Comparison of ENCODE assay signal across 17 cellular contexts in the genomic region with DNA sequence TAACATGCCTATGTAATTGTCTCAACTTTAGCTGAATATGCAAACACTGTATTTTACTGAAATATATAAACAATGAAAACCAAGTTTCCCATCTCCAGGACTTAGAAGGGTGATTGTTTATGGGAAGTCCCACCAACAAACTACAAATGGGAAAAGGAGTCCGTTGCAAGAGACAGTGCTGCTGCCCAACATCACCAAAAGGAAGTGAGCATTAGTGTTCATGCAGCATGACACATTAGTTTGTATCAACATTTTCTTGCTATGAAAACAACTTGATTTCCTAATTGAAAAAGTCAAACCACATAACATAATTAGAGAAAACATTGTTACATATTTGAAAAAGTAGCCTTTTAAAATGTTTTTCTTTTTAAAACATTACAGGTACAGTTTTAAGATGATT.
DNase-seq lines count a peak whose midpoint lies in the region; FAIRE-seq and TF ChIP-seq lines count a peak whose summit lies in the region.
"Had no signal": no experiment of that assay in that cellular context is flagged by ENCODE, and none has a peak within 500 bp of the region (broad histone marks: within the 10 kb centered on the region; RNA-seq: fewer than 3 reads in every experiment).

No MANE protein-coding gene starts in this region.

- peak; percentile 53 for FAIRE-seq in H54 (lab: Jason Lieb, UNC)
- FAIRE-seq: GM18507 had no signal

- no peak for TF ChIP-seq CTCF in cardiac fibroblast (IDR thresholded peaks at IDR 0.05; ENCODE audit: low read depth, low read length)

- DNase-seq in H54 (ENCODE audit: insufficient read length, low spot score), result no peak
- DNase-seq in cardiac fibroblast (ENCODE audit: low read depth in 2 of 2), result peak; percentile 15 to 36
- peak; percentile 40 for DNase-seq in fibroblast of peridontal ligament (ENCODE audit: extremely low read depth)
- no peak for DNase-seq in amniotic stem cell (lab: John Stamatoyannopoulos, UW)
- DNase-seq in GDM1 (lab: John Stamatoyannopoulos, UW), result no peak
- DNase-seq in ecto neural progenitor cell (ENCODE audit: low spot score), result no peak
- DNase-seq in HuH-7.5 (ENCODE audit: low spot score), result no peak
- DNase-seq: DMS 273 treated with DMSO at 0.1 percent for 48 hours, GOT3, NCI-H1930, NCI-H2171, NCI-H774, Peyer's patch, Right ventricle myocardium superior, SK-N-SH had no signal

- H3K4me3 ChIP-seq in cardiac fibroblast (replicated peaks in 1 of 2; ENCODE audit: low read depth in 2 of 2, low read length in 2 of 2), result no peak overlapping the region
- H3K4me3 ChIP-seq: BLaER1, Peyer's patch had no signal

- TF ChIP-seq POLR2A in H54 (IDR thresholded peaks at IDR 0.05; ENCODE audit: low read depth, low read length), result no peak

Comparison
In these comparisons a context has a peak if more than half of its experiments do, and no peak if none do; other contexts are left out.
1. DNase-seq: peak in cardiac fibroblast (2 of 2) and fibroblast of peridontal ligament (single experiment); none in H54 (single experiment), amniotic stem cell (single experiment), GDM1 (single experiment), ecto neural progenitor cell (single experiment) and HuH-7.5 (single experiment).